In the genomic region with DNA sequence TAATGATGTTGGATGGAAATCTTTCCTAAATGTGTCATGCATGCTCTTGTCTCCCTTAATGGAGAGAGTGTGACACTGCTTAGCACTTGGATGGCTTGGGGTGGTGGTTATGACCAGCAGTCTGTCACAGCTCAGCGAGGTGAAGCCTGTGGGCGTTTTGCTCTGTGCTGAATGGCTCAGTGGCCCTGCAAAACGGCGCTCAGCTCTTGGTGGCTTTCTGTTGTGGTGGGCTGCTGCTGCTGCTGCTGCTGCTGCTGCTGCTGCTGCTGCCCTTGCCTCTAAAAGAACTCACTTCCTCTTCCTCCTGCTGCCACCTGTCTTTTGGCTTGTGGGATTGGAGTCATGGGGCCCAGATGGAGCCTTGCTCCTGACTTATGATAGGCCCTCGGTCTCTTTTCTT, we compare ENCODE assay signal across 1 cellular context.
A peak's percentile ranks its signal among the peaks of the same experiment; 100 is the strongest.
TF ChIP-seq lines count a peak whose summit lies in the region.

No MANE protein-coding gene starts in this region.

TF ChIP-seq in GM12878, 131 proteins besides CTCF, POLR2A, EP300 and RAD21:
- TF ChIP-seq BHLHE40 (IDR thresholded peaks at IDR 0.05; ENCODE audit: borderline replicate concordance in 1 of 2, low read depth in 2 of 2, low read length in 1 of 2): peak in 1 of 2 experiments; percentile 81; a peak in 1 of 4 replicates
- peak; percentile 88 for TF ChIP-seq NBN (IDR thresholded peaks at IDR 0.05)
- peak; percentile 68; the same call in 1 of the 2 replicates for TF ChIP-seq SMARCA5 (IDR thresholded peaks at IDR 0.05)
- TF ChIP-seq IKZF2 (IDR thresholded peaks at IDR 0.05): peak; percentile 69 to 77
- TF ChIP-seq RELA (IDR thresholded peaks at IDR 0.05; ENCODE audit: borderline replicate concordance, partially characterized antibody): peak; percentile 39
- peak; percentile 78 for TF ChIP-seq ZNF687 (IDR thresholded peaks at IDR 0.05)
- peak; percentile 48; the same call in 1 of the 2 replicates for TF ChIP-seq IKZF1 (conservative IDR thresholded peaks at IDR 0.05)
- peak; percentile 56; the same call in 1 of the 2 replicates for TF ChIP-seq MTA2 (IDR thresholded peaks at IDR 0.05; ENCODE audit: low read depth)
- TF ChIP-seq, protein P1, sequence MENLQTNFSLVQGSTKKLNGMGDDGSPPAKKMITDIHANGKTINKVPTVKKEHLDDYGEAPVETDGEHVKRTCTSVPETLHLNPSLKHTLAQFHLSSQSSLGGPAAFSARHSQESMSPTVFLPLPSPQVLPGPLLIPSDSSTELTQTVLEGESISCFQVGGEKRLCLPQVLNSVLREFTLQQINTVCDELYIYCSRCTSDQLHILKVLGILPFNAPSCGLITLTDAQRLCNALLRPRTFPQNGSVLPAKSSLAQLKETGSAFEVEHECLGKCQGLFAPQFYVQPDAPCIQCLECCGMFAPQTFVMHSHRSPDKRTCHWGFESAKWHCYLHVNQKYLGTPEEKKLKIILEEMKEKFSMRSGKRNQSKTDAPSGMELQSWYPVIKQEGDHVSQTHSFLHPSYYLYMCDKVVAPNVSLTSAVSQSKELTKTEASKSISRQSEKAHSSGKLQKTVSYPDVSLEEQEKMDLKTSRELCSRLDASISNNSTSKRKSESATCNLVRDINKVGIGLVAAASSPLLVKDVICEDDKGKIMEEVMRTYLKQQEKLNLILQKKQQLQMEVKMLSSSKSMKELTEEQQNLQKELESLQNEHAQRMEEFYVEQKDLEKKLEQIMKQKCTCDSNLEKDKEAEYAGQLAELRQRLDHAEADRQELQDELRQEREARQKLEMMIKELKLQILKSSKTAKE (IDR thresholded peaks at IDR 0.05; ENCODE audit: low read depth, poor library complexity, severe bottlenecking): peak; percentile 27
- 0 out of 2 replicates have a peak, but pooled peaks have one; percentile 34 for TF ChIP-seq DPF2 (IDR thresholded peaks at IDR 0.05)
- 0 out of 2 replicates have a peak, but pooled peaks have one; percentile 39 for TF ChIP-seq RAD51 (IDR thresholded peaks at IDR 0.05)
- TF ChIP-seq RELB (IDR thresholded peaks at IDR 0.05; ENCODE audit: low read depth): peak; percentile 64; the same call in 1 of the 2 replicates
- 0 out of 2 replicates have a peak, but pooled peaks have one; percentile 28 for TF ChIP-seq ATF7 (IDR thresholded peaks at IDR 0.05; ENCODE audit: low read depth)
- TF ChIP-seq, protein P2, sequence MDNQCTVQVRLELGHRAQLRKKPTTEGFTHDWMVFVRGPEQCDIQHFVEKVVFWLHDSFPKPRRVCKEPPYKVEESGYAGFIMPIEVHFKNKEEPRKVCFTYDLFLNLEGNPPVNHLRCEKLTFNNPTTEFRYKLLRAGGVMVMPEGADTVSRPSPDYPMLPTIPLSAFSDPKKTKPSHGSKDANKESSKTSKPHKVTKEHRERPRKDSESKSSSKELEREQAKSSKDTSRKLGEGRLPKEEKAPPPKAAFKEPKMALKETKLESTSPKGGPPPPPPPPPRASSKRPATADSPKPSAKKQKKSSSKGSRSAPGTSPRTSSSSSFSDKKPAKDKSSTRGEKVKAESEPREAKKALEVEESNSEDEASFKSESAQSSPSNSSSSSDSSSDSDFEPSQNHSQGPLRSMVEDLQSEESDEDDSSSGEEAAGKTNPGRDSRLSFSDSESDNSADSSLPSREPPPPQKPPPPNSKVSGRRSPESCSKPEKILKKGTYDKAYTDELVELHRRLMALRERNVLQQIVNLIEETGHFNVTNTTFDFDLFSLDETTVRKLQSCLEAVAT (IDR thresholded peaks at IDR 0.05): peak; percentile 72; the same call in 1 of the 2 replicates
- 0 out of 2 replicates have a peak, but pooled peaks have one; percentile 57 for TF ChIP-seq PKNOX1 (IDR thresholded peaks at IDR 0.05)
- peak; percentile 43; the same call in 1 of the 2 replicates for TF ChIP-seq NR2F1 (conservative IDR thresholded peaks at IDR 0.05)
